Comparison of ENCODE assay signal across 10 cellular contexts in genomic region chrX:65866146-65866545, GRCh38.
A peak's percentile ranks its signal among the peaks of the same experiment; 100 is the strongest.
DNase-seq lines count a peak whose midpoint lies in the region; ATAC-seq lines count a peak whose summit lies in the region.
"Had no signal": no experiment of that assay in that cellular context is flagged by ENCODE, and none has a peak within 500 bp of the region (broad histone marks: within the 10 kb centered on the region; RNA-seq: fewer than 3 reads in every experiment).

No MANE protein-coding gene starts in this region.

- no peaks in the 10 kb centered on the region for H3K9me3 ChIP-seq in right cardiac atrium (ENCODE audit: control insufficient read depth, low read length)
- H3K9me3 ChIP-seq: ovary had no signal

- intact Hi-C loops in right cardiac atrium (cut with DNase I): no loop called here

- ATAC-seq in GM18498 (IDR thresholded peaks at IDR 0.05; ENCODE audit: unreplicated experiment) (peak; percentile 84), GM19463 (IDR thresholded peaks at IDR 0.05; ENCODE audit: unreplicated experiment) (peak; percentile 85), HG03196 (IDR thresholded peaks at IDR 0.05; ENCODE audit: unreplicated experiment) (peak; percentile 77), right cardiac atrium (no peak)
- ATAC-seq: HCT116 had no signal

- no peaks in the 10 kb centered on the region for H3K4me1 ChIP-seq in right cardiac atrium (ENCODE audit: control insufficient read depth, insufficient read depth, low read length)

- H3K4me3 ChIP-seq in right cardiac atrium (ENCODE audit: low read length): no peak overlapping the region
- H3K4me3 ChIP-seq: ovary had no signal

- DNase-seq in central memory CD4-positive, alpha-beta T cell: peak; percentile 42
- DNase-seq in T1000 (lab: John Stamatoyannopoulos, UW) (no peak), right cardiac atrium (no peak), GM03348 (ENCODE audit: low spot score) (no peak), NCI-H2081 (lab: John Stamatoyannopoulos, UW) (no peak)
- DNase-seq: ovary had no signal

- H3K27me3 ChIP-seq in right cardiac atrium (ENCODE audit: control insufficient read depth, insufficient read depth): no peaks in the 10 kb centered on the region
- H3K27me3 ChIP-seq: ovary had no signal

- no peak overlapping the region for H3K27ac ChIP-seq in right cardiac atrium (ENCODE audit: low read length)
- H3K27ac ChIP-seq: ovary had no signal

Comparison
In these comparisons a context has a peak if more than half of its experiments do, and no peak if none do; other contexts are left out.
1. ATAC-seq: peak in GM18498 (single experiment), GM19463 (single experiment) and HG03196 (single experiment); none in right cardiac atrium (0 of 2).